ENCODE assay signal across 16 cellular contexts in the genomic region with DNA sequence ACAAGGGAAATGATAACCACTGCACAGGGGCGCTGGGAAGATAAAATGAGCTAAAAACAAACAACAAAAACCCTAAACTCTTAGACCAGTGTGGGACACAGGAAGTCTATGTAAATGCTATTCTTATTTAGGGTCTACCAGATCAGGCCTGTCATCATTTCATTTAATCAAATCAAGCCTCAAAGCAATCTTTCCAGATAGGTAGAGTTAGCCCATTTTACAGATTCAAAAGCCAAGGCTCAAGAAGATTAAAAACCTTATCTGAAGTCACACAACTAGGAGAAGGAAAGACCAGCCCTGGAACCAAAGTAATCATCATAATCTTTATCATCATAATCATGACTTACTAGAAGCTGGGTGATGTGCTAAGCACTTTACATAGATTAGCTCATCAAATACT. TPM values are rescaled to one million over a fixed set of nuclear protein-coding genes. Genes with fewer than 3 reads are reported as not detected.
DNase-seq lines count a peak whose midpoint lies in the region; ATAC-seq and TF ChIP-seq lines count a peak whose summit lies in the region.
"Had no signal": no experiment of that assay in that cellular context is flagged by ENCODE, and none has a peak within 500 bp of the region (broad histone marks: within the 10 kb centered on the region; RNA-seq: fewer than 3 reads in every experiment).

No MANE protein-coding gene starts in this region.

- H2AK5ac ChIP-seq in mesenchymal stem cell (ENCODE audit: low read length, severe bottlenecking), result no peak overlapping the region

- 78 to 97% (median 88%) methylated on average over 1 of the region's 1 CpG for WGBS in heart left ventricle, 4 donors
- no CpG with 5 or more reads among the region's 1 CpG for WGBS in mesenchymal stem cell

- no peak overlapping the region for H3K14ac ChIP-seq in mesenchymal stem cell (ENCODE audit: low read length in 2 of 2)

- DNase-seq in heart left ventricle (no peak), Right ventricle myocardium inferior (ENCODE audit: missing footprints) (no peak), ascending aorta (ENCODE audit: low spot score in 2 of 2) (no peak), mesenchymal stem cell (no peak), tibial artery (no peak), GM19240 (ENCODE audit: insufficient read length, low spot score) (no peak), COLO668 (lab: John Stamatoyannopoulos, UW; ENCODE audit: unreplicated experiment) (no peak)
- DNase-seq: ACHN; activated effector memory CD4-positive, alpha-beta T cell treated with anti-CD3 and anti-CD28 coated beads, Interleukin-2, amount 50 U/mL, for 16 hours; amniotic stem cell; COR-L47; left colon; naive thymus-derived CD8-positive, alpha-beta T cell; NCI-H1436 treated with DMSO at 0.1 percent for 48 hours; T-helper 1 cell had no signal

- no peak overlapping the region for H3K18ac ChIP-seq in mesenchymal stem cell (ENCODE audit: low read depth in 1 of 2, low read length in 2 of 2)

- no peak overlapping the region for H3K4me3 ChIP-seq in heart left ventricle
- no peak overlapping the region for H3K4me3 ChIP-seq in ascending aorta
- H3K4me3 ChIP-seq in mesenchymal stem cell (ENCODE audit: insufficient read depth in 1 of 2, low read depth in 1 of 2, low read length in 2 of 2), result peak overlapping the region in 1 of 2 experiments; percentile 51
- H3K4me3 ChIP-seq in tibial artery, result no peak overlapping the region

- H2BK5ac ChIP-seq in mesenchymal stem cell (ENCODE audit: low read depth, low read length, poor library complexity, severe bottlenecking), result no peak overlapping the region

- H3K27ac ChIP-seq in heart left ventricle, result peak overlapping the region in 9 of 12 donors; percentile 4 to 98 (median 45)
- H3K27ac ChIP-seq in ascending aorta, result peak overlapping the region; percentile 63 to 77
- H3K27ac ChIP-seq in mesenchymal stem cell (ENCODE audit: low read length, poor library complexity, severe bottlenecking), result no peak overlapping the region
- H3K27ac ChIP-seq in tibial artery, result peak overlapping the region; percentile 58 to 74

- H3K27me3 ChIP-seq in heart left ventricle, result no peaks in the 10 kb centered on the region
- no peaks in the 10 kb centered on the region for H3K27me3 ChIP-seq in ascending aorta
- H3K27me3 ChIP-seq in mesenchymal stem cell (ENCODE audit: control insufficient read depth in 1 of 2, insufficient read depth in 1 of 2, low read length in 2 of 2), result no peaks in the 10 kb centered on the region
- H3K27me3 ChIP-seq in tibial artery, result no peaks in the 10 kb centered on the region

- ATAC-seq in heart left ventricle, result no peak
- no peak for ATAC-seq in Right ventricle myocardium inferior
- no peak for ATAC-seq in GM18511 (IDR thresholded peaks at IDR 0.05; ENCODE audit: unreplicated experiment)
- ATAC-seq: left colon; naive thymus-derived CD8-positive, alpha-beta T cell had no signal

- no peak overlapping the region for H3K4ac ChIP-seq in mesenchymal stem cell (ENCODE audit: low read depth in 1 of 2, low read length in 2 of 2)

- H3K23ac ChIP-seq in mesenchymal stem cell (ENCODE audit: low read length in 2 of 2), result no peak overlapping the region

- H3K9me3 ChIP-seq in heart left ventricle (no peaks in the 10 kb centered on the region), ascending aorta (no peaks in the 10 kb centered on the region), mesenchymal stem cell (ENCODE audit: control insufficient read depth, low read length) (no peaks in the 10 kb centered on the region), tibial artery (no peaks in the 10 kb centered on the region)

- no peak overlapping the region for H2BK120ac ChIP-seq in mesenchymal stem cell (ENCODE audit: low read depth, low read length)

- no peak for TF ChIP-seq POLR2A in heart left ventricle (IDR thresholded peaks at IDR 0.05)

- H3K36me3 ChIP-seq in heart left ventricle (peaks cover 0 to 6% (median 0%) of the 10 kb centered on the region in 9 donors), ascending aorta (no peaks in the 10 kb centered on the region), mesenchymal stem cell (ENCODE audit: control insufficient read depth in 1 of 2, insufficient read depth in 2 of 2, low read depth in 1 of 2, low read length in 2 of 2) (peaks cover 0 to 3% of the 10 kb centered on the region in 2 experiments), tibial artery (no peaks in the 10 kb centered on the region)

- no peak overlapping the region for H2BK12ac ChIP-seq in mesenchymal stem cell (ENCODE audit: low read length in 2 of 2)

- H4K8ac ChIP-seq in mesenchymal stem cell (ENCODE audit: low read length), result no peak overlapping the region

- H3K79me1 ChIP-seq in mesenchymal stem cell (replicated peaks; ENCODE audit: low read length, poor library complexity, severe bottlenecking), result peaks cover 39% of the 10 kb centered on the region

- intact Hi-C loops in heart left ventricle (cut with DNase I), result loop anchor here in 2 of 10 donors (5.0 to 10.0 kb wide), 2 partner anchors 189 to 192 kb away; partner anchors contain the start of gene ZNRF2 (in 2 of the 2)
- intact Hi-C loops in Right ventricle myocardium inferior (cut with DNase I), result loop anchor here (10.0 kb wide), 1 partner anchor 189 kb away; the partner anchor contains the start of gene ZNRF2
- intact Hi-C loops in ascending aorta (cut with DNase I), result loop anchor here (5.0 kb wide), 1 partner anchor 292 kb away; no protein-coding TSS in a partner anchor
- intact Hi-C loops in tibial artery (cut with DNase I; ENCODE audit: low total_unique reads), result no loop called here

- H3K4me1 ChIP-seq in heart left ventricle (peaks cover 22 to 94% (median 88%) of the 10 kb centered on the region in 12 donors), ascending aorta (peaks cover 8 to 56% of the 10 kb centered on the region in 2 donors), mesenchymal stem cell (ENCODE audit: control insufficient read depth, insufficient read depth, low read depth, low read length) (peaks cover 15% of the 10 kb centered on the region), tibial artery (peaks cover 0 to 92% (median 58%) of the 10 kb centered on the region in 4 donors)

- H2BK15ac ChIP-seq in mesenchymal stem cell (ENCODE audit: low read depth, poor library complexity, severe bottlenecking), result no peak overlapping the region

- no peak overlapping the region for H3K4me2 ChIP-seq in mesenchymal stem cell (ENCODE audit: low read length, poor library complexity, severe bottlenecking)

- no peak for TF ChIP-seq CTCF in heart left ventricle (IDR thresholded peaks at IDR 0.05)
- no peak for TF ChIP-seq CTCF in ascending aorta (IDR thresholded peaks at IDR 0.05)
- TF ChIP-seq CTCF in tibial artery (IDR thresholded peaks at IDR 0.05), result no peak

- H2AFZ ChIP-seq in mesenchymal stem cell (ENCODE audit: low read depth, low read length), result no peak overlapping the region

- no peak overlapping the region for H4K91ac ChIP-seq in mesenchymal stem cell (ENCODE audit: low read length)

- H3K9ac ChIP-seq in mesenchymal stem cell (ENCODE audit: low read length), result peak overlapping the region; percentile 59

RNA-seq across cellular contexts. Expression of gene NOD1, which starts 4.7 kb away (rescaled TPM):
- total RNA-seq in heart left ventricle (10 to 100 TPM in 3 of 9 donors, 1 to 10 TPM in 6; 5.3 to 28.8 (median 9.0) TPM), Right ventricle myocardium inferior (8.4 TPM), ascending aorta (20.0 TPM)
- 10 to 100 TPM in 1 of 2 donors, 1 to 10 TPM in 1; 7.5 to 11.2 TPM for polyA plus RNA-seq in heart left ventricle
- 1.1 TPM for polyA plus RNA-seq in mesenchymal stem cell (2013, experiment 1 of 2)
- 1.1 TPM for polyA plus RNA-seq in mesenchymal stem cell (2013, experiment 2 of 2)

RNA-seq across cellular contexts. Expression of gene GGCT, which starts 30.7 kb away (rescaled TPM):
- total RNA-seq in heart left ventricle (10 to 100 TPM; 14.1 to 23.6 (median 17.8) TPM), Right ventricle myocardium inferior (18.9 TPM), ascending aorta (0.43 TPM)
- 10 to 100 TPM; 33.2 to 54.3 TPM for polyA plus RNA-seq in heart left ventricle
- polyA plus RNA-seq in mesenchymal stem cell (2013, experiment 1 of 2), result 15.7 TPM
- polyA plus RNA-seq in mesenchymal stem cell (2013, experiment 2 of 2), result 15.0 TPM

Comparison
In these comparisons a context has a peak if more than half of its experiments do, and no peak if none do; other contexts are left out.
1. RNA of gene GGCT, which starts 30.7 kb away (total RNA-seq): 18.9 TPM in Right ventricle myocardium inferior (single experiment) and 14.1 to 23.6 TPM in heart left ventricle; 0.43 TPM in ascending aorta (single experiment); every median in the first group is over 10 times any median in the second.